Comparison of ENCODE assay signal across 8 cellular contexts in the genomic region with DNA sequence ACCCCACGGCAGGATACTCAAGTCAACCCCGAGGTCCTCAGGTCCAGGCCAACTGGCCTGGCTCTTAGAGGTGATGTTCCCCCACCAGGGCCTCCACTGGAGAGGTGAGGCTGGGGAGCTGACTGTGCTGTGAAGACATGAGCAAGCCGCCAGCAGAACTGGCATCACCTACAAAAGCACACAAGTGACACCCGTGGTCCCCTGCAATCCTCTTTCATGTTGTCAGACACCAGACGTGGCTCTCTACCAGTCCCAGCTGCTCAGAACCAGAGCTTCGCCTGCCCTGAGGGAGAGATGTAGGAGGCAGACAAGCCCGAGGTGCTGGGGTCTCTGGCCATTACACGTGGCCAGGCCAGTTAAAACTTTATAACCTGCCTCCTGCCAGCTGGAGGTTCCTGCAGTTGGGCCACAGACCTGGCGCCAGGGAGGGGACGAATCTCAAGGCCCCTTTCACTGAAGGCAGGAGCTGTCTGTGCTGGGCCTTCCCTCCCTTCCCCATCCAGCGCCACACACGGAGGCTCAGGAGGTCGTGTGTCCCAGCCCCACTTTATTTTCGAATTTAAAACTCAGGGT. TPM values are rescaled to one million over a fixed set of nuclear protein-coding genes. Genes with fewer than 3 reads are reported as not detected.
A peak's percentile ranks its signal among the peaks of the same experiment; 100 is the strongest.
DNase-seq lines count a peak whose midpoint lies in the region; ATAC-seq and TF ChIP-seq lines count a peak whose summit lies in the region.

No MANE protein-coding gene starts in this region.

- 60 to 61% methylated on average over 14 of the region's 14 CpGs for WGBS in ectodermal cell, 2 experiments
- 36 to 56% (median 41%) methylated on average over 14 of the region's 14 CpGs for WGBS in psoas muscle, 3 donors

- no peak for TF ChIP-seq CTCF in GM12864 (IDR thresholded peaks at IDR 0.05; ENCODE audit: low read depth, low read length, missing control alignments)
- TF ChIP-seq CTCF in OCI-LY3 (IDR thresholded peaks at IDR 0.05; ENCODE audit: low read depth, low read length), result no peak
- TF ChIP-seq CTCF in psoas muscle (IDR thresholded peaks at IDR 0.05), result no peak

- H3K36me3 ChIP-seq in OCI-LY3 (replicated peaks; ENCODE audit: low read depth, low read length) (peaks cover 21% of the 10 kb centered on the region), ectodermal cell (ENCODE audit: control insufficient read depth, insufficient read depth, low read length) (peaks cover 14% of the 10 kb centered on the region), psoas muscle (ENCODE audit: insufficient read depth in 1 of 2, low read depth in 1 of 2) (peaks cover 10 to 45% of the 10 kb centered on the region in 2 donors)

- H3K79me2 ChIP-seq in OCI-LY3 (ENCODE audit: low read length), result peaks cover 9% of the 10 kb centered on the region

- no peaks in the 10 kb centered on the region for H3K9me3 ChIP-seq in OCI-LY3 (ENCODE audit: insufficient read depth, low read length)
- no peaks in the 10 kb centered on the region for H3K9me3 ChIP-seq in ectodermal cell (ENCODE audit: control insufficient read depth, low read length)
- H3K9me3 ChIP-seq in psoas muscle, result no peaks in the 10 kb centered on the region

- H3K4me3 ChIP-seq in GM12864 (ENCODE audit: low read depth, low read length) (peak overlapping the region; percentile 62), OCI-LY3 (ENCODE audit: low read length) (peak overlapping the region; percentile 95), ectodermal cell (ENCODE audit: insufficient read depth, low read depth, low read length) (peak overlapping the region; percentile 38), psoas muscle (peak overlapping the region; percentile 89)

- no peak overlapping the region for H2AFZ ChIP-seq in OCI-LY3 (ENCODE audit: low read depth, low read length)

- no peaks in the 10 kb centered on the region for H3K27me3 ChIP-seq in OCI-LY3 (ENCODE audit: low read depth, low read length)
- peaks cover 8% of the 10 kb centered on the region for H3K27me3 ChIP-seq in ectodermal cell (ENCODE audit: control insufficient read depth, insufficient read depth, low read length, poor library complexity, severe bottlenecking)
- no peaks in the 10 kb centered on the region for H3K27me3 ChIP-seq in psoas muscle (ENCODE audit: insufficient read depth in 3 of 3, low read length in 2 of 3)

- peak overlapping the region; percentile 84 for H3K4me2 ChIP-seq in OCI-LY3 (ENCODE audit: low read length)

- intact Hi-C loops in psoas muscle (cut with DNase I), result loop anchor here (1.0 to 10.0 kb wide), 6 partner anchors 45 to 409 kb away; partner anchors contain the start of gene KAT6B (in 1 of the 2)

- DNase-seq in GM12864 (ENCODE audit: low read depth), result no peak
- DNase-seq in psoas muscle, result peak in 1 of 2 donors; percentile 56
- no peak for DNase-seq in A172 (ENCODE audit: low spot score)
- no peak for DNase-seq in GOT3 (lab: John Stamatoyannopoulos, UW)

- H3K27ac ChIP-seq in OCI-LY3 (ENCODE audit: low read length) (peak overlapping the region; percentile 56), ectodermal cell (ENCODE audit: insufficient read depth, low read depth, low read length, poor library complexity, severe bottlenecking) (no peak overlapping the region), psoas muscle (peak overlapping the region; percentile 91)

- peak in 2 of 4 donors; percentile 0 for ATAC-seq in psoas muscle
- no peak for ATAC-seq in HG02759 (IDR thresholded peaks at IDR 0.05; ENCODE audit: unreplicated experiment)
- ATAC-seq in HG03439 (IDR thresholded peaks at IDR 0.05; ENCODE audit: unreplicated experiment), result no peak

- H3K4me1 ChIP-seq in OCI-LY3 (ENCODE audit: low read length), result peaks cover 11% of the 10 kb centered on the region
- no peaks in the 10 kb centered on the region for H3K4me1 ChIP-seq in ectodermal cell (ENCODE audit: control insufficient read depth, insufficient read depth, low read length)
- peaks cover 19% of the 10 kb centered on the region for H3K4me1 ChIP-seq in psoas muscle

- peaks cover 4% of the 10 kb centered on the region for H4K20me1 ChIP-seq in OCI-LY3 (ENCODE audit: insufficient read depth, low read length)

- H3K9ac ChIP-seq in OCI-LY3 (ENCODE audit: low read length), result peak overlapping the region; percentile 59

RNA-seq across cellular contexts. Expression of gene COMTD1, which starts 2.2 kb away (rescaled TPM):
- 2.9 TPM for polyA plus RNA-seq in ectodermal cell (2013, experiment 1 of 4)
- 3.8 TPM for polyA plus RNA-seq in ectodermal cell (2013, experiment 2 of 4)
- 4.6 TPM for polyA plus RNA-seq in ectodermal cell (2013, experiment 3 of 4)
- 4.5 TPM for polyA plus RNA-seq in ectodermal cell (2013, experiment 4 of 4)
- total RNA-seq in psoas muscle, result 10 to 100 TPM; 15.2 to 38.8 (median 21.2) TPM
- 10 to 100 TPM in 2 of 3 donors, 1 to 10 TPM in 1; 5.8 to 54.7 (median 49.3) TPM for polyA plus RNA-seq in psoas muscle
- total RNA-seq in A172 (2014; rRNA removed; shearing (Covaris generic)), result 27.0 and 49.9 TPM in 2 replicates

RNA-seq across cellular contexts. Expression of gene VDAC2, which starts 22.9 kb away (rescaled TPM):
- polyA plus RNA-seq in ectodermal cell (2013, experiment 1 of 4), result 192 TPM
- 179 TPM for polyA plus RNA-seq in ectodermal cell (2013, experiment 2 of 4)
- 160 TPM for polyA plus RNA-seq in ectodermal cell (2013, experiment 3 of 4)
- polyA plus RNA-seq in ectodermal cell (2013, experiment 4 of 4), result 181 TPM
- total RNA-seq in psoas muscle, result 100 to 1,000 TPM; 314 to 546 (median 399) TPM
- polyA plus RNA-seq in psoas muscle, result 100 to 1,000 TPM; 391 to 770 (median 432) TPM
- 354 and 357 TPM in 2 replicates for total RNA-seq in A172 (2014; rRNA removed; shearing (Covaris generic))

Comparison
In these comparisons a context has a peak if more than half of its experiments do, and no peak if none do; other contexts are left out.
1. H3K4me3 ChIP-seq: peak in every context shown above with its lines; median percentile 95 in OCI-LY3; 89 in psoas muscle; 62 in GM12864; 38 in ectodermal cell.